In the genomic region with DNA sequence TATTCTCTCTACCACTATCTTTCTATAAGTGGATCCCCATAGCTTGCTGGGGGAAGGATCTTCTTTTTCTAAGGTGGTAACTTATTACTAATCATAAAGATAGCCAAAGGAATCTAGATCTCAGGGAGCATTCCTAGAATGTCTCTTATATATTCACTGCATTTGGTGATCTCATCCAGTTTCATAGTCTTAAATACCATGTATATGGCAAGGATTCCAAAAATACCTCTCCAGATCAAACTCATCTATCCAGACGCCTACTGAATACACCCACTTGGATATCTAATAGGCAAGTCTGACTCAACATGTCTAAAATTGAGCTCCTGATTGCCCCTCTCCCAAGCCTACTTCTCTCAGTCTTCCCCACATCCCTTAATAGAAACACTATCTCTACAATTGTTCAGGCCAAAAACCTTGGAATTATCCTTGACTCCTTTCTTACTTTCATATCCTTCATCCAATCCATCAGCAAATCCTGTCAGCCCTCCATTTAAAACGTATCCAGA, we compare ENCODE assay signal across 23 cellular contexts.
"Had no signal": no experiment of that assay in that cellular context is flagged by ENCODE, and none has a peak within 500 bp of the region (broad histone marks: within the 10 kb centered on the region; RNA-seq: fewer than 3 reads in every experiment).

No MANE protein-coding gene starts in this region.

- H3K4me3 Mint-ChIP-seq: endodermal cell; naive thymus-derived CD8-positive, alpha-beta T cell; nephron progenitor cell; stimulated activated naive CD8-positive, alpha-beta T cell treated with anti-CD3 and anti-CD28 coated beads, Interleukin-15, amount 100 ng/mL, for 72 hours; type B pancreatic cell had no signal

- H3K4me3 ChIP-seq: gastrocnemius medialis, ovary, psoas muscle, right lobe of liver, testis, tibial artery had no signal

- H3K36me3 Mint-ChIP-seq: naive thymus-derived CD8-positive, alpha-beta T cell; type B pancreatic cell had no signal

- H3K4me1 Mint-ChIP-seq: naive thymus-derived CD8-positive, alpha-beta T cell; stimulated activated naive CD8-positive, alpha-beta T cell treated with anti-CD3 and anti-CD28 coated beads, Interleukin-15, amount 100 ng/mL, for 72 hours had no signal

- FAIRE-seq: kidney, small intestine had no signal

- H3K36me3 ChIP-seq: gastrocnemius medialis, ovary, right lobe of liver, tibial artery had no signal

- H3K4me1 ChIP-seq: gastrocnemius medialis, psoas muscle, right lobe of liver, testis, tibial artery had no signal

- H3K9me3 Mint-ChIP-seq: endodermal cell, nephron progenitor cell, type B pancreatic cell had no signal

- H3K27ac ChIP-seq: epithelial cell of prostate, gastrocnemius medialis, ovary, psoas muscle, right lobe of liver, testis, tibial artery had no signal

- DNase-seq: effector CD8-positive, alpha-beta T cell; endodermal cell; foreskin fibroblast; gastrocnemius medialis; kidney; mesenchymal stem cell; midbrain; naive thymus-derived CD8-positive, alpha-beta T cell; nephron progenitor cell; occipital lobe; ovary; psoas muscle; retina; right lobe of liver; small intestine; stimulated activated CD4-positive, alpha-beta T cell treated with anti-CD3 and anti-CD28 coated beads, Interleukin-15, amount 100 ng/mL, for 24 hours; stimulated activated CD4-positive, alpha-beta T cell treated with anti-CD3 and anti-CD28 coated beads, Interleukin-2, amount 100 ng/mL, for 48 hours; stimulated activated naive CD4-positive, alpha-beta T cell; stimulated activated naive CD8-positive, alpha-beta T cell treated with anti-CD3 and anti-CD28 coated beads, Interleukin-15, amount 100 ng/mL, for 72 hours; testis; tibial artery had no signal

- H3K9me3 ChIP-seq: gastrocnemius medialis, ovary, psoas muscle, right lobe of liver, testis, tibial artery had no signal

- H3K27ac Mint-ChIP-seq: endodermal cell; naive thymus-derived CD8-positive, alpha-beta T cell; nephron progenitor cell; stimulated activated naive CD8-positive, alpha-beta T cell treated with anti-CD3 and anti-CD28 coated beads, Interleukin-15, amount 100 ng/mL, for 72 hours; type B pancreatic cell had no signal

- H3K27me3 ChIP-seq: gastrocnemius medialis, ovary, right lobe of liver, testis, tibial artery had no signal
